11 cellular contexts compared by ENCODE assay signal in genomic region chr6:34745277-34746103, GRCh38. TPM values are rescaled to one million over a fixed set of nuclear protein-coding genes. Genes with fewer than 3 reads are reported as not detected.
DNase-seq lines count a peak whose midpoint lies in the region; TF ChIP-seq lines count a peak whose summit lies in the region.
"Had no signal": no experiment of that assay in that cellular context is flagged by ENCODE, and none has a peak within 500 bp of the region (broad histone marks: within the 10 kb centered on the region; RNA-seq: fewer than 3 reads in every experiment).

No MANE protein-coding gene starts in this region.

- H3K27me3 ChIP-seq in breast epithelium = no peaks in the 10 kb centered on the region
- no peaks in the 10 kb centered on the region for H3K27me3 ChIP-seq in mucosa of stomach (ENCODE audit: control insufficient read depth, insufficient read depth, low read length)
- no peaks in the 10 kb centered on the region for H3K27me3 ChIP-seq in A673 (replicated peaks; ENCODE audit: insufficient read depth, low read depth, low read length, poor library complexity)

- intact Hi-C loops in breast epithelium (cut with DNase I; ENCODE audit: low total_unique reads) (no loop called here), A673 (cut with micrococcal nuclease; ENCODE audit: unreplicated experiment) (no loop called here)

- H3K4me1 ChIP-seq in breast epithelium (no peaks in the 10 kb centered on the region), mucosa of stomach (ENCODE audit: control insufficient read depth, insufficient read depth, low read length) (peaks cover 41% of the 10 kb centered on the region), A673 (ENCODE audit: insufficient read depth, low read length, poor library complexity, severe bottlenecking) (no peaks in the 10 kb centered on the region)

- TF ChIP-seq CTCF in NB4 (IDR thresholded peaks at IDR 0.05; ENCODE audit: low read depth, low read length) (no peak), breast epithelium (IDR thresholded peaks at IDR 0.05) (no peak), A673 (conservative IDR thresholded peaks at IDR 0.05; ENCODE audit: low read depth, low read length) (no peak)

- no TSS peak for BruUV-seq in A673 (replicated peaks; lab: Mats Ljungman, UMichigan)

- H3K9ac ChIP-seq in mucosa of stomach (ENCODE audit: low read length) = peak overlapping the region; percentile 40

- H3K27ac ChIP-seq in breast epithelium (peak overlapping the region; percentile 76 to 80), A673 (ENCODE audit: low read depth, low read length, poor library complexity, severe bottlenecking) (no peak overlapping the region)

- no peaks in the 10 kb centered on the region for H3K36me3 ChIP-seq in breast epithelium
- H3K36me3 ChIP-seq in mucosa of stomach (ENCODE audit: control insufficient read depth, insufficient read depth, low read length) = no peaks in the 10 kb centered on the region
- H3K36me3 ChIP-seq in A673 (ENCODE audit: insufficient read depth, low read length, poor library complexity, severe bottlenecking) = no peaks in the 10 kb centered on the region

- CTCF ChIA-PET in A673 (lab: Charles Lee) = interaction anchor here (0.6 kb wide), 1 partner anchor 496 kb away, joined by 3 read pairs; no protein-coding TSS in a partner anchor

- POLR2A ChIA-PET in A673 (lab: Charles Lee; ENCODE audit: low non-redundant PET) = no interaction called here

- no peaks in the 10 kb centered on the region for H3K9me3 ChIP-seq in breast epithelium
- no peaks in the 10 kb centered on the region for H3K9me3 ChIP-seq in mucosa of stomach (ENCODE audit: control insufficient read depth, low read length)
- H3K9me3 ChIP-seq in A673 (ENCODE audit: low read depth, low read length, poor library complexity, severe bottlenecking) = no peaks in the 10 kb centered on the region

- TF ChIP-seq POLR2A in NB4 (IDR thresholded peaks at IDR 0.05; ENCODE audit: extremely low read depth, insufficient read length) (no peak), breast epithelium (IDR thresholded peaks at IDR 0.05) (no peak)

- DNase-seq in DMS79 treated with DMSO at 0.1 percent for 48 hours (lab: John Stamatoyannopoulos, UW) (peak; percentile 31), NB4 (ENCODE audit: low read depth) (peak; percentile 74), breast epithelium (ENCODE audit: low spot score in 2 of 2) (peak in 1 of 2 donors; percentile 69), amygdala (lab: John Stamatoyannopoulos, UW) (no peak), T1000 (lab: John Stamatoyannopoulos, UW) (no peak), dedifferentiated amniotic fluid mesenchymal stem cell (ENCODE audit: extremely low spot score) (no peak), A673 (ENCODE audit: low spot score) (no peak)
- DNase-seq: naive B cell, NCI-H2081, T-cell had no signal

- no peak overlapping the region for H3K4me3 ChIP-seq in NB4 (ENCODE audit: low read depth, low read length)
- no peak overlapping the region for H3K4me3 ChIP-seq in breast epithelium
- no peak overlapping the region for H3K4me3 ChIP-seq in mucosa of stomach (ENCODE audit: low read length)
- H3K4me3 ChIP-seq in A673 (ENCODE audit: low read depth, low read length, poor library complexity, severe bottlenecking) = no peak overlapping the region

RNA-seq across cellular contexts. Expression of gene SNRPC, which starts 11.8 kb away (rescaled TPM):
- 10 to 100 TPM; 50.1 to 64.2 (median 58.0) TPM for total RNA-seq in breast epithelium
- total RNA-seq in A673 (2021) = 211 and 231 TPM in 2 replicates

RNA-seq across cellular contexts. Expression of gene BLTP3A, which starts 46.4 kb away (rescaled TPM):
- total RNA-seq in breast epithelium (10 to 100 TPM; 10.5 to 13.5 (median 12.2) TPM), A673 (2021) (20.4 and 25.3 TPM in 2 replicates)

RNA-seq across cellular contexts. Expression of gene ILRUN, which starts 48.9 kb away (rescaled TPM):
- total RNA-seq in breast epithelium (10 to 100 TPM; 58.3 to 87.1 (median 63.7) TPM), A673 (2021) (58.4 and 66.5 TPM in 2 replicates)

Comparison
In these comparisons a context has a peak if more than half of its experiments do, and no peak if none do; other contexts are left out.
1. DNase-seq: peak in DMS79 treated with DMSO at 0.1 percent for 48 hours (single experiment) and NB4 (single experiment); none in amygdala (0 of 56), T1000 (single experiment), dedifferentiated amniotic fluid mesenchymal stem cell (single experiment) and A673 (single experiment).